17 cellular contexts compared by ENCODE assay signal in the genomic region with DNA sequence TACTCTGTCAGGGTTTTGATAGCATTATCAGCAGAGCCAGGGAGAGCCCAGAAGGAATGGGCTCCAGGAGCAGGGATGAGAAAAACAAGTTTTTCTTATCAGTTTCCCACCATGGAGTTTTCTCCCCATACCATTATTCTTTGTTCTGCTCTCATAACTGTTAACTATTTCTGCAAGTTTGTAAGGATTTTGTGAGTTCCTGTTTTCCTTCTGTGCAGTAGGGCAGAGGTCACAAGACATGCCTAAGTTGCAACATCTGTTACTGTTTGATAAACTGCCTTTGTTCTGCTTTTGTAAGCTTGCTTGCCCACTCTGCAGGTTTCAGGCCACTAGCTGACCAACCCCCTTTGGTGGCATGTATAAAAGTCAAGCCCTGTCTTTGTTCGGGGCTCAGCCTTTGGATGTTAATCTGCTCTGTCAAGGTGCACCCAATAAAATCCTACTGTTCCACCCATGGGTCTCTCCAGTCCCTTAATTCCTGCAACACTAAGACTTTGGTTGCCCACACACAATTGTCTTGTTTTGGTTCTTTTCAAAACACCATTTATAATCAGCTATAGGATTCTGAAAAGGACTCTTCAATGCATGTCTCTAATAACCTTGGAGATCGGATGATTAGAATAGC.
A peak's percentile ranks its signal among the peaks of the same experiment; 100 is the strongest.
DNase-seq lines count a peak whose midpoint lies in the region; ATAC-seq, FAIRE-seq and TF ChIP-seq lines count a peak whose summit lies in the region.
"Had no signal": no experiment of that assay in that cellular context is flagged by ENCODE, and none has a peak within 500 bp of the region (broad histone marks: within the 10 kb centered on the region; RNA-seq: fewer than 3 reads in every experiment).

No MANE protein-coding gene starts in this region.

- no peak for TF ChIP-seq EP300 in K562 (IDR thresholded peaks at IDR 0.05; ENCODE audit: low read length)

- CTCF ChIA-PET in K562 (lab: Yijun Ruan, JAX; ENCODE audit: low intra/inter-chr PET ratio): no interaction called here

- no peak overlapping the region for H3K9ac ChIP-seq in K562 (ENCODE audit: insufficient read depth in 1 of 2, low read depth in 2 of 2, low read length in 2 of 2)

- H3F3A ChIP-seq in GM23338 (replicated peaks; ENCODE audit: low read depth): no peaks in the 10 kb centered on the region

- no peaks in the 10 kb centered on the region for H3K9me1 ChIP-seq in K562 (ENCODE audit: control insufficient read depth, insufficient read depth, low read length)

- intact Hi-C loops in K562 (cut with micrococcal nuclease): no loop called here

- H3K4me1 ChIP-seq in GM23338 (ENCODE audit: insufficient read depth): 0 out of 2 replicates have a peak, but pooled peaks cover 5% of the 10 kb centered on the region
- H3K4me1 ChIP-seq in K562 (replicated peaks in 1 of 2; ENCODE audit: control insufficient read depth in 2 of 2, insufficient read depth in 2 of 2, low read length in 2 of 2): no peaks in the 10 kb centered on the region
- H3K4me1 ChIP-seq: SJCRH30 had no signal

- in situ Hi-C loops in KBM-7 (cut with MboI; ENCODE audit: low pct_unique_long_range_greater_than_20kb, low sequenced_read_pairs): no loop called here
- in situ Hi-C loops in K562 (cut with MboI): no loop called here

- no peak for ATAC-seq in GM23338
- ATAC-seq in K562: no peak

- H3K79me2 ChIP-seq in GM23338 (replicated peaks; ENCODE audit: insufficient read depth) (no peaks in the 10 kb centered on the region), K562 (ENCODE audit: control insufficient read depth, insufficient read depth, low read length) (no peaks in the 10 kb centered on the region)

- H3K4me3 Mint-ChIP-seq in GM23338: no peak overlapping the region
- no peak overlapping the region for H3K4me3 Mint-ChIP-seq in endothelial cell (ENCODE audit: unreplicated experiment)
- H3K4me3 Mint-ChIP-seq: CD4-positive, alpha-beta memory T cell; T-helper 2 cell treated with Interferon-gamma antibody and Interleukin-4, amounts not matched to agents 5 μg/mL and 100 μg/mL, for 36 hours had no signal

- no peaks in the 10 kb centered on the region; the same call in 1 of the 2 replicates for H3K9me3 ChIP-seq in K562 (replicated peaks; ENCODE audit: control insufficient read depth, insufficient read depth, low read depth, low read length)
- H3K9me3 ChIP-seq: SJCRH30 had no signal

- no peak for TF ChIP-seq POLR2A in K562 (conservative IDR thresholded peaks at IDR 0.05)

- H3K27me3 ChIP-seq in GM23338 (ENCODE audit: insufficient read depth): no peaks in the 10 kb centered on the region
- H3K27me3 ChIP-seq in K562 (ENCODE audit: control insufficient read depth in 2 of 2, insufficient read depth in 2 of 2, low read length in 2 of 2): no peaks in the 10 kb centered on the region
- H3K27me3 ChIP-seq: SJCRH30 had no signal

- peaks cover 13% of the 10 kb centered on the region; the same call in 1 of the 2 replicates for H3K36me3 ChIP-seq in GM23338 (ENCODE audit: insufficient read depth)
- H3K36me3 ChIP-seq in K562 (ENCODE audit: control insufficient read depth, insufficient read depth, low read length): no peaks in the 10 kb centered on the region
- H3K36me3 ChIP-seq: SJCRH30 had no signal

- POLR2A ChIA-PET in K562 (lab: Yijun Ruan, JAX): interaction anchor here (0.6 kb wide), 1 partner anchor 1139 kb away, joined by 4 read pairs; no protein-coding TSS in a partner anchor

- no peak overlapping the region for H3K4me2 ChIP-seq in GM23338
- H3K4me2 ChIP-seq in K562 (ENCODE audit: insufficient read depth, low read length): no peak overlapping the region

- BruUV-seq in K562 (replicated peaks; lab: Mats Ljungman, UMichigan): no TSS peak

- TF ChIP-seq CTCF in GM23338 (conservative IDR thresholded peaks at IDR 0.05; ENCODE audit: low read depth in 2 of 2) (no peak), K562 (IDR thresholded peaks at IDR 0.05 in 2 of 3, conservative IDR thresholded peaks at IDR 0.05 in 1 of 3; ENCODE audit: insufficient read depth in 2 of 3, low read depth in 1 of 3, low read length in 3 of 3) (no peak), endothelial cell (IDR thresholded peaks at IDR 0.05; ENCODE audit: unreplicated experiment) (no peak)

- H3K27ac ChIP-seq in GM23338 (ENCODE audit: low read depth) (no peak overlapping the region), K562 (ENCODE audit: extremely low read depth, low read depth, low read length) (no peak overlapping the region)
- H3K27ac ChIP-seq: SJCRH30 had no signal

- H3K27me3 Mint-ChIP-seq in GM23338 (ENCODE audit: insufficient read depth, low read depth, poor library complexity): peaks cover 2% of the 10 kb centered on the region
- H3K27me3 Mint-ChIP-seq in endothelial cell (ENCODE audit: unreplicated experiment): no peaks in the 10 kb centered on the region
- H3K27me3 Mint-ChIP-seq: CD4-positive, alpha-beta memory T cell had no signal

- H4K20me1 ChIP-seq in GM23338 (replicated peaks; ENCODE audit: insufficient read depth) (no peaks in the 10 kb centered on the region), K562 (replicated peaks; ENCODE audit: control insufficient read depth, insufficient read depth, low read length) (no peaks in the 10 kb centered on the region)

- H3K27ac Mint-ChIP-seq in GM23338: no peak overlapping the region
- no peak overlapping the region for H3K27ac Mint-ChIP-seq in endothelial cell (ENCODE audit: unreplicated experiment)
- H3K27ac Mint-ChIP-seq: CD4-positive, alpha-beta memory T cell; T-helper 2 cell treated with Interferon-gamma antibody and Interleukin-4, amounts not matched to agents 5 μg/mL and 100 μg/mL, for 36 hours had no signal

- H2AFZ ChIP-seq in GM23338: no peak overlapping the region
- no peak overlapping the region for H2AFZ ChIP-seq in K562 (ENCODE audit: low read depth, low read length)

- H3K9me3 Mint-ChIP-seq in GM23338: peaks cover 50% of the 10 kb centered on the region
- no peaks in the 10 kb centered on the region for H3K9me3 Mint-ChIP-seq in endothelial cell (ENCODE audit: unreplicated experiment)

- DNase-seq in GM23338 (ENCODE audit: low spot score): peak; percentile 2
- DNase-seq in KBM-7: peak; percentile 22
- peak; percentile 39 for DNase-seq in NOMO-1 treated with dmso at 0.1 percent for 144 hours (lab: John Stamatoyannopoulos, UW; ENCODE audit: unreplicated experiment)
- DNase-seq in K562 (ENCODE audit: extremely low read depth in 1 of 4, low spot score in 3 of 4): no peak
- no peak for DNase-seq in cerebellar cortex (ENCODE audit: low spot score)
- no peak for DNase-seq in AG08396 (ENCODE audit: low spot score)
- DNase-seq in endothelial cell (ENCODE audit: low spot score): no peak
- DNase-seq: CD4-positive, alpha-beta memory T cell; DMS79 treated with DMSO at 0.1 percent for 48 hours; HCEC 1CT; NCI-H1417; NCI-H2029; NCI-H2171; NCI-H510A; RPMI8226; SJCRH30 had no signal

- FAIRE-seq in K562 (lab: Jason Lieb, UNC): no peak

- no peak for TF ChIP-seq RAD21 in K562 (CRISPR knock-in tag; conservative IDR thresholded peaks at IDR 0.05 in 1 of 2, IDR thresholded peaks at IDR 0.05 in 1 of 2)

- H3K36me3 Mint-ChIP-seq in GM23338 (ENCODE audit: low read depth) (peaks cover 18% of the 10 kb centered on the region), endothelial cell (ENCODE audit: low read depth, unreplicated experiment) (no peaks in the 10 kb centered on the region)

- H3K9me2 ChIP-seq in GM23338 (ENCODE audit: insufficient read depth): peaks cover 23% of the 10 kb centered on the region

- H3K4me1 Mint-ChIP-seq in GM23338 (peaks cover 8% of the 10 kb centered on the region), endothelial cell (ENCODE audit: unreplicated experiment) (no peaks in the 10 kb centered on the region)
- H3K4me1 Mint-ChIP-seq: CD4-positive, alpha-beta memory T cell had no signal

- WGBS in K562 (ENCODE audit: insufficient coverage, low coverage, missing lambda C conversion rate): 3% methylated on average over 2 of the region's 2 CpGs

- H3K4me3 ChIP-seq in GM23338: no peak overlapping the region
- H3K4me3 ChIP-seq in K562: no peak overlapping the region
- H3K4me3 ChIP-seq: SJCRH30 had no signal

TF ChIP-seq in K562, 482 proteins besides CTCF, POLR2A, EP300 and RAD21 (continues in another document):
- TF ChIP-seq NFE2 (IDR thresholded peaks at IDR 0.05; ENCODE audit: low read depth): no peak
- TF ChIP-seq TAL1 (IDR thresholded peaks at IDR 0.05): 0 out of 2 replicates have a peak, but pooled peaks have one; percentile 9
- TF ChIP-seq CBFA2T3 (IDR thresholded peaks at IDR 0.05): peak; percentile 26; the same call in 1 of the 2 replicates
- TF ChIP-seq DIDO1 (tag; IDR thresholded peaks at IDR 0.05; ENCODE audit: low read depth): no peak
- TF ChIP-seq MAFF (IDR thresholded peaks at IDR 0.05; ENCODE audit: low read length): no peak
- no peak for TF ChIP-seq ZNF165 (CRISPR knock-in tag; IDR thresholded peaks at IDR 0.05; ENCODE audit: borderline replicate concordance)
- TF ChIP-seq WHSC1 (IDR thresholded peaks at IDR 0.05; ENCODE audit: low read length): no peak
- TF ChIP-seq HMG20A (CRISPR knock-in tag; conservative IDR thresholded peaks at IDR 0.05): no peak
- TF ChIP-seq, protein P1, sequence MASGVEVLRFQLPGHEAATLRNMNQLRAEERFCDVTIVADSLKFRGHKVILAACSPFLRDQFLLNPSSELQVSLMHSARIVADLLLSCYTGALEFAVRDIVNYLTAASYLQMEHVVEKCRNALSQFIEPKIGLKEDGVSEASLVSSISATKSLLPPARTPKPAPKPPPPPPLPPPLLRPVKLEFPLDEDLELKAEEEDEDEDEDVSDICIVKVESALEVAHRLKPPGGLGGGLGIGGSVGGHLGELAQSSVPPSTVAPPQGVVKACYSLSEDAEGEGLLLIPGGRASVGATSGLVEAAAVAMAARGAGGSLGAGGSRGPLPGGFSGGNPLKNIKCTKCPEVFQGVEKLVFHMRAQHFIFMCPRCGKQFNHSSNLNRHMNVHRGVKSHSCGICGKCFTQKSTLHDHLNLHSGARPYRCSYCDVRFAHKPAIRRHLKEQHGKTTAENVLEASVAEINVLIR (CRISPR knock-in tag; IDR thresholded peaks at IDR 0.05): no peak
- TF ChIP-seq ZNF507 (tag; conservative IDR thresholded peaks at IDR 0.05): no peak
- TF ChIP-seq BRD9 (IDR thresholded peaks at IDR 0.05; ENCODE audit: low read depth, partially characterized antibody): no peak

Comparison
In these comparisons a context has a peak if more than half of its experiments do, and no peak if none do; other contexts are left out.
1. DNase-seq: peak in GM23338 (single experiment), KBM-7 (single experiment) and NOMO-1 treated with dmso at 0.1 percent for 144 hours (single experiment); none in K562 (0 of 4), cerebellar cortex (single experiment), AG08396 (single experiment) and endothelial cell (single experiment).